ENCODE assay signal across 16 cellular contexts in the genomic region with DNA sequence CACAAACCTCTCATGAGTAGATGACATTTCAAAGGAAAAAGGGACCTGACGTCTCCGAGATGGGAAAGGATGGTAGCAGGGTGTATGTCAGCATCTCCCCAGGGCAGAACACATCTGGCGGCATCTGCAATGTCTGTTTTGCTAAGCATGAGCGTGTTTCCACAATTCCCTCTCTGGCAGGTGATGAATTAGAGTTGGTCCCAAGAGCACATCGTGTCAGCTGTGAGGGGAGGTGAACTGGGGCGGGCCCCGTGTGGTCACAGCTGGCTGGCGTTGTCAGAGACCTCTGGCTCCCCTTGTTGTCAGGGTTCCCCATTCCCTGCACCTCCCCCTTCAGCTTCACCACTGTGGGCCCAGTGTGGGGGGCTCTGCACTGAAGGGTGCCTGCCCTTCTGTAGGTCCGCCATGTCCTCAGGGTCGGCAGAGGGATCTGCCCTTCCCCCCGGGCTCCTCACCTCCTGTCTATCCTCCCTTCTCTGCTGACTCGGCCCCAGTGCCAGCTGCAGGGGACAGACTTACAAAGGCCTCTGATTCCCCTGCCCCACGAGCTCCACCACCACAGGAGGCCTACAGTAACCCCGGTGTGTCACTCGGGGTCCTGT. TPM values are rescaled to one million over a fixed set of nuclear protein-coding genes. Genes with fewer than 3 reads are reported as not detected.
A peak's percentile ranks its signal among the peaks of the same experiment; 100 is the strongest.
DNase-seq lines count a peak whose midpoint lies in the region; ATAC-seq and TF ChIP-seq lines count a peak whose summit lies in the region.
"Had no signal": no experiment of that assay in that cellular context is flagged by ENCODE, and none has a peak within 500 bp of the region (broad histone marks: within the 10 kb centered on the region; RNA-seq: fewer than 3 reads in every experiment).

No MANE protein-coding gene starts in this region.

- CTCF ChIA-PET in IMR-90 (lab: Yijun Ruan, JAX), result no interaction called here

- H2AK5ac ChIP-seq in IMR-90 (ENCODE audit: low read depth, low read length), result peak overlapping the region; percentile 8; the same call in 1 of the 2 replicates

- H3K27ac ChIP-seq in BLaER1 (no peak overlapping the region), IMR-90 (ENCODE audit: insufficient read depth, low read length) (no peak overlapping the region), sigmoid colon (peak overlapping the region; percentile 66 to 89 (median 84))
- H3K27ac ChIP-seq in effector memory CD4-positive, alpha-beta T cell (ENCODE audit: insufficient read depth, low read length, poor library complexity, severe bottlenecking), result no peak overlapping the region
- H3K27ac ChIP-seq: RWPE1 had no signal

- intact Hi-C loops in IMR-90 (cut with micrococcal nuclease), result no loop called here
- intact Hi-C loops in sigmoid colon (cut with DNase I), result no loop called here

- DNase-seq in IMR-90, result no peak
- DNase-seq in germinal center (ENCODE audit: low spot score), result peak; percentile 17
- no peak for DNase-seq in sigmoid colon
- DNase-seq in activated effector memory CD4-positive, alpha-beta T cell treated with Interleukin-2 at 50 U/mL for 16 hours, result no peak
- no peak for DNase-seq in HK-2 (ENCODE audit: unreplicated experiment)
- no peak for DNase-seq in effector memory CD4-positive, alpha-beta T cell
- DNase-seq in cerebellar cortex (ENCODE audit: low spot score), result no peak
- DNase-seq: activated CD4-positive, alpha-beta T cell treated with anti-CD3 and anti-CD28 coated beads for 48 hours; activated naive CD4-positive, alpha-beta T cell; activated T-cell treated with anti-CD3 and anti-CD28 coated beads, Interleukin-2, amount 50 U/mL, for 4 hours; endodermal cell; mucosa of descending colon; NCI-H1436 had no signal

- WGBS in IMR-90 (ENCODE audit: extremely low coverage in 2 of 2, insufficient read length in 1 of 2), 2 experiments, result 69% methylated on average over 6 of the region's 15 CpGs; no CpG with 5 or more reads in 1 of the 2 experiments
- 88 to 90% methylated on average over 15 of the region's 15 CpGs for WGBS in sigmoid colon, 2 donors

- H3K23ac ChIP-seq in IMR-90 (ENCODE audit: low read depth, low read length), result no peak overlapping the region

- peak overlapping the region; percentile 18; the same call in 1 of the 2 replicates for H2BK20ac ChIP-seq in IMR-90 (ENCODE audit: low read depth, low read length)

- H3K27me3 ChIP-seq in BLaER1 (no peaks in the 10 kb centered on the region), IMR-90 (ENCODE audit: control insufficient read depth, insufficient read depth, low read length) (no peaks in the 10 kb centered on the region), sigmoid colon (no peaks in the 10 kb centered on the region)
- no peaks in the 10 kb centered on the region for H3K27me3 ChIP-seq in effector memory CD4-positive, alpha-beta T cell (replicated peaks; ENCODE audit: control insufficient read depth, insufficient read depth, low read length, poor library complexity, severe bottlenecking)
- H3K27me3 ChIP-seq: gastrocnemius medialis had no signal

- dilution Hi-C loops in IMR-90 (cut with HindIII; ENCODE audit: low sequenced_read_pairs, unreplicated experiment), result no loop called here

- H2BK5ac ChIP-seq in IMR-90 (ENCODE audit: low read depth, low read length, poor library complexity, severe bottlenecking), result no peak overlapping the region

- POLR2A ChIA-PET in IMR-90 (lab: Charles Lee; ENCODE audit: unreplicated experiment), result no interaction called here

- TF ChIP-seq POLR2A in IMR-90 (IDR thresholded peaks at IDR 0.05; ENCODE audit: low read depth, low read length) (no peak), sigmoid colon (IDR thresholded peaks at IDR 0.05) (no peak)

- no peak overlapping the region for H3K4me3 ChIP-seq in BLaER1
- H3K4me3 ChIP-seq in IMR-90 (ENCODE audit: insufficient read depth, low read depth, low read length), result no peak overlapping the region
- no peak overlapping the region for H3K4me3 ChIP-seq in sigmoid colon
- no peak overlapping the region for H3K4me3 ChIP-seq in effector memory CD4-positive, alpha-beta T cell (ENCODE audit: insufficient read depth, low read depth, low read length, poor library complexity, severe bottlenecking)
- H3K4me3 ChIP-seq: gastrocnemius medialis, mucosa of descending colon had no signal

- in situ Hi-C loops in IMR-90 (cut with MboI; ENCODE audit: low sequenced_read_pairs), result loop anchor here (5.0 kb wide), 1 partner anchor 136 kb away; the partner anchor contains the start of genes CAB39L and SETDB2

- H3K56ac ChIP-seq in IMR-90 (ENCODE audit: extremely low read depth, insufficient read depth, low read length), result no peak overlapping the region

- peaks cover 0 to 4% of the 10 kb centered on the region in 2 experiments; a peak in 1 of 4 replicates for H3K79me1 ChIP-seq in IMR-90 (ENCODE audit: low read depth in 1 of 2, low read length in 2 of 2)

- peak overlapping the region; percentile 3; the same call in 1 of the 2 replicates for H2BK120ac ChIP-seq in IMR-90 (ENCODE audit: low read depth, low read length)

- peaks cover 25% of the 10 kb centered on the region for H3K9me1 ChIP-seq in IMR-90 (ENCODE audit: insufficient read depth, low read length)

- no peak overlapping the region for H4K91ac ChIP-seq in IMR-90 (ENCODE audit: insufficient read depth, low read depth, low read length)

- H3K9me3 ChIP-seq in BLaER1 (no peaks in the 10 kb centered on the region), IMR-90 (ENCODE audit: control insufficient read depth, insufficient read depth, low read length) (no peaks in the 10 kb centered on the region), sigmoid colon (no peaks in the 10 kb centered on the region)
- no peaks in the 10 kb centered on the region for H3K9me3 ChIP-seq in effector memory CD4-positive, alpha-beta T cell (ENCODE audit: control insufficient read depth, low read length)
- H3K9me3 ChIP-seq: gastrocnemius medialis, mucosa of descending colon had no signal

- H4K20me1 ChIP-seq in BLaER1, result no peaks in the 10 kb centered on the region
- no peaks in the 10 kb centered on the region for H4K20me1 ChIP-seq in IMR-90 (ENCODE audit: insufficient read depth, low read length)

- H3K36me3 ChIP-seq in BLaER1 (no peaks in the 10 kb centered on the region; the same call in 1 of the 2 replicates), IMR-90 (ENCODE audit: control insufficient read depth, insufficient read depth, low read length) (peaks cover 3% of the 10 kb centered on the region; the same call in 1 of the 2 replicates), sigmoid colon (peaks cover 0 to 31% (median 12%) of the 10 kb centered on the region in 4 donors)
- H3K36me3 ChIP-seq in effector memory CD4-positive, alpha-beta T cell (ENCODE audit: control insufficient read depth, insufficient read depth, low read length), result no peaks in the 10 kb centered on the region
- H3K36me3 ChIP-seq: gastrocnemius medialis had no signal

- no peak overlapping the region for H3K9ac ChIP-seq in BLaER1
- no peak overlapping the region for H3K9ac ChIP-seq in IMR-90 (ENCODE audit: low read depth, low read length)

- ATAC-seq in IMR-90 (ENCODE audit: low read depth), result no peak
- ATAC-seq: activated T-cell treated with anti-CD3 and anti-CD28 coated beads, Interleukin-2, amount 50 U/mL, for 4 hours; gastrocnemius medialis; mucosa of descending colon had no signal

- H2BK15ac ChIP-seq in IMR-90 (ENCODE audit: low read depth, low read length), result no peak overlapping the region

- no peak for TF ChIP-seq RAD21 in IMR-90 (IDR thresholded peaks at IDR 0.05; ENCODE audit: low read length)

- peak overlapping the region; percentile 18; the same call in 1 of the 2 replicates for H3K4ac ChIP-seq in IMR-90 (ENCODE audit: low read depth, low read length)

- no peak overlapping the region for H3K14ac ChIP-seq in IMR-90 (replicated peaks; ENCODE audit: low read depth, low read length)

- H2AK9ac ChIP-seq in IMR-90 (replicated peaks; ENCODE audit: low read depth, low read length, poor library complexity), result peak overlapping the region; percentile 44

- no peak overlapping the region for H2AFZ ChIP-seq in IMR-90 (replicated peaks; ENCODE audit: low read length, poor library complexity)

- BruUV-seq in IMR-90 (replicated peaks; lab: Mats Ljungman, UMichigan), result no TSS peak

- no peak overlapping the region for H4K5ac ChIP-seq in IMR-90 (ENCODE audit: low read depth, low read length)

- no peak overlapping the region for H4K8ac ChIP-seq in IMR-90 (ENCODE audit: low read depth in 2 of 2, low read length in 2 of 2)

- TF ChIP-seq EP300 in sigmoid colon (IDR thresholded peaks at IDR 0.05), result no peak

- H3K4me2 ChIP-seq in BLaER1, result peak overlapping the region; percentile 56
- H3K4me2 ChIP-seq in IMR-90 (ENCODE audit: low read depth, low read length), result no peak overlapping the region

- no peak overlapping the region for H3K18ac ChIP-seq in IMR-90 (ENCODE audit: low read depth, low read length)

- TF ChIP-seq CTCF in IMR-90 (conservative IDR thresholded peaks at IDR 0.05; ENCODE audit: low read depth, low read length) (no peak), sigmoid colon (IDR thresholded peaks at IDR 0.05) (no peak)

- H3K4me1 ChIP-seq in BLaER1 (peaks cover 79% of the 10 kb centered on the region), IMR-90 (ENCODE audit: control insufficient read depth, insufficient read depth, low read length) (peaks cover 15% of the 10 kb centered on the region), sigmoid colon (peaks cover 0 to 91% (median 79%) of the 10 kb centered on the region in 4 donors)
- H3K4me1 ChIP-seq in effector memory CD4-positive, alpha-beta T cell (ENCODE audit: control insufficient read depth, insufficient read depth, low read length, poor library complexity, severe bottlenecking), result no peaks in the 10 kb centered on the region

TF ChIP-seq in IMR-90, 13 proteins besides CTCF, POLR2A, EP300 and RAD21 (continues in another document):
- TF ChIP-seq RCOR1 (IDR thresholded peaks at IDR 0.05; ENCODE audit: insufficient replicate concordance, low read length), result no peak
- no peak for TF ChIP-seq FOS (IDR thresholded peaks at IDR 0.05; ENCODE audit: low read depth, low read length)
- TF ChIP-seq CHD1 (IDR thresholded peaks at IDR 0.05; ENCODE audit: low read depth, low read length), result no peak
- no peak for TF ChIP-seq NFE2L2 (IDR thresholded peaks at IDR 0.05; ENCODE audit: low read depth, low read length)
- TF ChIP-seq MXI1 (IDR thresholded peaks at IDR 0.05; ENCODE audit: borderline replicate concordance, low read depth, low read length), result no peak
- TF ChIP-seq RFX5 (IDR thresholded peaks at IDR 0.05; ENCODE audit: low read depth, low read length), result no peak
- TF ChIP-seq BHLHE40 (IDR thresholded peaks at IDR 0.05; ENCODE audit: low read depth, low read length), result no peak
- no peak for TF ChIP-seq MAFK (IDR thresholded peaks at IDR 0.05; ENCODE audit: low read depth, low read length)

RNA-seq across cellular contexts. Expression of gene CDADC1, which starts 58.2 kb away (rescaled TPM):
- total RNA-seq in IMR-90 (2012; rRNA removed) (0.54 and 0.83 TPM in 2 replicates), sigmoid colon (10 to 100 TPM in 1 of 4 donors, 1 to 10 TPM in 3; 6.5 to 12.2 (median 8.1) TPM)
- polyA plus RNA-seq in IMR-90 (2012; rRNA removed) (2.6 and 2.7 TPM in 2 replicates), sigmoid colon (1 to 10 TPM; 2.4 to 4.5 (median 3.5) TPM)
- polyA plus RNA-seq in IMR-90 (2012; cell fraction: cytosol; rRNA removed), result 1.1 and 1.3 TPM in 2 replicates
- polyA plus RNA-seq in IMR-90 (2012; cell fraction: nucleus; rRNA removed; ENCODE audit: low replicate concordance), result 0.83 and 3.4 TPM in 2 replicates

Comparison
In these comparisons a context has a peak if more than half of its experiments do, and no peak if none do; other contexts are left out.
1. H3K27ac ChIP-seq: peak in sigmoid colon (4 of 4); none in BLaER1 (single experiment), IMR-90 (single experiment) and effector memory CD4-positive, alpha-beta T cell (single experiment).